Comparison of ENCODE assay signal across 30 cellular contexts in genomic region chr15:31159837-31160236, GRCh38. TPM values are rescaled to one million over a fixed set of nuclear protein-coding genes. Genes with fewer than 3 reads are reported as not detected.
DNase-seq lines count a peak whose midpoint lies in the region; ATAC-seq and TF ChIP-seq lines count a peak whose summit lies in the region.
"Had no signal": no experiment of that assay in that cellular context is flagged by ENCODE, and none has a peak within 500 bp of the region (broad histone marks: within the 10 kb centered on the region; RNA-seq: fewer than 3 reads in every experiment).

No MANE protein-coding gene starts in this region.

- H3K4me2 ChIP-seq in GM23248 (ENCODE audit: unreplicated experiment) = no peak overlapping the region

- TF ChIP-seq CTCF in VCaP (conservative IDR thresholded peaks at IDR 0.05) = no peak
- no peak for TF ChIP-seq CTCF in liver (IDR thresholded peaks at IDR 0.05; ENCODE audit: low read depth, low read length, missing input control)
- TF ChIP-seq CTCF in spleen (IDR thresholded peaks at IDR 0.05 in 8 of 11, conservative IDR thresholded peaks at IDR 0.05 in 3 of 11) = no peak

- H3F3A ChIP-seq in GM23248 (ENCODE audit: insufficient read depth) = no peaks in the 10 kb centered on the region

- intact Hi-C loops in spleen (cut with DNase I; ENCODE audit: low total_unique reads) = no loop called here

- peak overlapping the region; percentile 53 for H3K27ac ChIP-seq in VCaP
- H3K27ac ChIP-seq in liver (ENCODE audit: low read depth in 1 of 2, low read length in 2 of 2) = peak overlapping the region; percentile 93 to 96
- H3K27ac ChIP-seq in spleen = no peak overlapping the region
- no peak overlapping the region for H3K27ac ChIP-seq in GM23248
- H3K27ac ChIP-seq: SJCRH30 had no signal

- no peaks in the 10 kb centered on the region for H3K9me3 Mint-ChIP-seq in activated naive CD8-positive, alpha-beta T cell treated with anti-CD3 and anti-CD28 coated beads, Interleukin-2, amount 50 U/mL, for 24 hours
- no peaks in the 10 kb centered on the region for H3K9me3 Mint-ChIP-seq in activated naive CD8-positive, alpha-beta T cell treated with anti-CD3 and anti-CD28 coated beads for 36 hours
- H3K9me3 Mint-ChIP-seq: CD8-positive, alpha-beta memory T cell had no signal

- H2AFZ ChIP-seq in GM23248 = no peak overlapping the region

- in situ Hi-C loops in GM23248 (cut with MboI) = no loop called here

- H3K9ac ChIP-seq in liver (ENCODE audit: low read depth in 1 of 2, low read length in 2 of 2) = peak overlapping the region in 1 of 2 donors; percentile 65
- H3K9ac ChIP-seq in GM23248 = no peak overlapping the region

- H3K9me3 ChIP-seq in liver (ENCODE audit: control insufficient read depth in 4 of 4, low read length in 3 of 4) (no peaks in the 10 kb centered on the region), spleen (no peaks in the 10 kb centered on the region), GM23248 (ENCODE audit: low read depth) (no peaks in the 10 kb centered on the region)
- H3K9me3 ChIP-seq: BE2C, SJCRH30 had no signal

- peak; percentile 31 for ATAC-seq in activated naive CD8-positive, alpha-beta T cell treated with anti-CD3 and anti-CD28 coated beads, Interleukin-2, amount 50 U/mL, for 24 hours
- ATAC-seq: GM12878, K562 had no signal

- H3K79me2 ChIP-seq in GM23248 (ENCODE audit: insufficient read depth) = no peaks in the 10 kb centered on the region

- no peaks in the 10 kb centered on the region for H3K36me3 ChIP-seq in liver (ENCODE audit: control insufficient read depth in 4 of 4, insufficient read depth in 3 of 4, low read depth in 1 of 4, low read length in 3 of 4)
- no peaks in the 10 kb centered on the region for H3K36me3 ChIP-seq in spleen
- H3K36me3 ChIP-seq in GM23248 (ENCODE audit: low read depth) = no peaks in the 10 kb centered on the region
- H3K36me3 ChIP-seq: BE2C, SJCRH30 had no signal

- 87% methylated on average over 6 of the region's 6 CpGs for WGBS in liver
- 88 to 100% (median 91%) methylated on average over 3 to 6 of the region's 6 CpGs for WGBS in spleen, 5 donors
- 39 to 52% methylated on average over 6 of the region's 6 CpGs for WGBS in GM23248 (ENCODE audit: low coverage in 1 of 2, low lambda C conversion rate in 2 of 2, missing lambda C conversion rate in 2 of 2), 2 experiments

- TF ChIP-seq POLR2A in spleen (IDR thresholded peaks at IDR 0.05) = no peak

- no peak for DNase-seq in activated naive CD8-positive, alpha-beta T cell treated with anti-CD3 and anti-CD28 coated beads, Interleukin-2, amount 50 U/mL, for 24 hours
- DNase-seq in activated naive CD8-positive, alpha-beta T cell treated with anti-CD3 and anti-CD28 coated beads for 36 hours = no peak
- DNase-seq in spleen = peak; percentile 23
- DNase-seq in pons (ENCODE audit: low spot score) = no peak
- DNase-seq in GM23248 = no peak
- DNase-seq: 8988T; ACHN; CD8-positive, alpha-beta memory T cell; DMS 273 treated with DMSO at 0.1 percent for 48 hours; DMS79; EL; GDM1; MV-4-11; NCI-H1105; NCI-H1436 treated with DMSO at 0.1 percent for 48 hours; NCI-H187 treated with DMSO at 0.1 percent for 48 hours; NCI-H2171 treated with DMSO at 0.1 percent for 48 hours; NCI-H345; NCI-H510A treated with DMSO at 0.1 percent for 48 hours; NCI-H748 treated with DMSO at 0.1 percent for 48 hours; SJCRH30 had no signal

- H4K20me1 ChIP-seq in GM23248 (ENCODE audit: insufficient read depth) = no peaks in the 10 kb centered on the region

- H3K27me3 ChIP-seq in liver (ENCODE audit: control insufficient read depth in 4 of 4, insufficient read depth in 4 of 4, low read length in 3 of 4) (no peaks in the 10 kb centered on the region), spleen (replicated peaks in 1 of 7) (peaks cover 0 to 9% (median 0%) of the 10 kb centered on the region in 7 donors), GM23248 (replicated peaks; ENCODE audit: insufficient read depth) (peaks cover 16% of the 10 kb centered on the region; the same call in 1 of the 2 replicates)
- H3K27me3 ChIP-seq: BE2C, SJCRH30 had no signal

- no peak overlapping the region for H3K4me3 Mint-ChIP-seq in activated naive CD8-positive, alpha-beta T cell treated with anti-CD3 and anti-CD28 coated beads, Interleukin-2, amount 50 U/mL, for 24 hours
- no peak overlapping the region for H3K4me3 Mint-ChIP-seq in activated naive CD8-positive, alpha-beta T cell treated with anti-CD3 and anti-CD28 coated beads for 36 hours
- H3K4me3 Mint-ChIP-seq: CD14-positive monocyte; CD8-positive, alpha-beta memory T cell had no signal

- no peak for TF ChIP-seq RAD21 in liver (IDR thresholded peaks at IDR 0.05)

- no peaks in the 10 kb centered on the region for H3K4me1 Mint-ChIP-seq in activated naive CD8-positive, alpha-beta T cell treated with anti-CD3 and anti-CD28 coated beads, Interleukin-2, amount 50 U/mL, for 24 hours
- no peaks in the 10 kb centered on the region for H3K4me1 Mint-ChIP-seq in activated naive CD8-positive, alpha-beta T cell treated with anti-CD3 and anti-CD28 coated beads for 36 hours
- H3K4me1 Mint-ChIP-seq: CD14-positive monocyte had no signal

- peaks cover 3% of the 10 kb centered on the region for H3K27me3 Mint-ChIP-seq in activated naive CD8-positive, alpha-beta T cell treated with anti-CD3 and anti-CD28 coated beads, Interleukin-2, amount 50 U/mL, for 24 hours
- H3K27me3 Mint-ChIP-seq in activated naive CD8-positive, alpha-beta T cell treated with anti-CD3 and anti-CD28 coated beads for 36 hours = no peaks in the 10 kb centered on the region

- H3K9me2 ChIP-seq in GM23248 (ENCODE audit: insufficient read depth) = no peaks in the 10 kb centered on the region

- H3K27ac Mint-ChIP-seq in activated naive CD8-positive, alpha-beta T cell treated with anti-CD3 and anti-CD28 coated beads, Interleukin-2, amount 50 U/mL, for 24 hours = no peak overlapping the region
- no peak overlapping the region for H3K27ac Mint-ChIP-seq in activated naive CD8-positive, alpha-beta T cell treated with anti-CD3 and anti-CD28 coated beads for 36 hours

- no peaks in the 10 kb centered on the region for H3K36me3 Mint-ChIP-seq in activated naive CD8-positive, alpha-beta T cell treated with anti-CD3 and anti-CD28 coated beads, Interleukin-2, amount 50 U/mL, for 24 hours (ENCODE audit: low read depth)
- no peaks in the 10 kb centered on the region for H3K36me3 Mint-ChIP-seq in activated naive CD8-positive, alpha-beta T cell treated with anti-CD3 and anti-CD28 coated beads for 36 hours
- H3K36me3 Mint-ChIP-seq: CD14-positive monocyte; CD8-positive, alpha-beta memory T cell had no signal

- H3K4me1 ChIP-seq in liver (ENCODE audit: control insufficient read depth in 4 of 4, insufficient read depth in 4 of 4, low read length in 3 of 4) = peaks cover 10 to 76% (median 50%) of the 10 kb centered on the region in 4 donors
- H3K4me1 ChIP-seq in spleen = no peaks in the 10 kb centered on the region
- H3K4me1 ChIP-seq in GM23248 (ENCODE audit: insufficient read depth) = no peaks in the 10 kb centered on the region
- H3K4me1 ChIP-seq: BE2C, SJCRH30 had no signal

- H3K4me3 ChIP-seq in liver (ENCODE audit: low read depth in 1 of 3, low read length in 3 of 3) = no peak overlapping the region
- no peak overlapping the region for H3K4me3 ChIP-seq in spleen
- H3K4me3 ChIP-seq in GM23248 = no peak overlapping the region
- H3K4me3 ChIP-seq: GM12878, K562, SJCRH30 had no signal

TF ChIP-seq in liver, 16 proteins besides CTCF, POLR2A, EP300 and RAD21 (continues in another document):
- TF ChIP-seq, protein P1, sequence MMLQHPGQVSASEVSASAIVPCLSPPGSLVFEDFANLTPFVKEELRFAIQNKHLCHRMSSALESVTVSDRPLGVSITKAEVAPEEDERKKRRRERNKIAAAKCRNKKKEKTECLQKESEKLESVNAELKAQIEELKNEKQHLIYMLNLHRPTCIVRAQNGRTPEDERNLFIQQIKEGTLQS (IDR thresholded peaks at IDR 0.05) = no peak
- TF ChIP-seq YY1 (IDR thresholded peaks at IDR 0.05) (no peak), TAF1 (conservative IDR thresholded peaks at IDR 0.05) (no peak), HNF4G (IDR thresholded peaks at IDR 0.05) (no peak), EGR1 (IDR thresholded peaks at IDR 0.05; ENCODE audit: low read depth in 2 of 2) (no peak), RXRA (IDR thresholded peaks at IDR 0.05) (no peak), SP1 (IDR thresholded peaks at IDR 0.05) (no peak), GABPA (IDR thresholded peaks at IDR 0.05 in 1 of 2, conservative IDR thresholded peaks at IDR 0.05 in 1 of 2) (no peak), JUND (IDR thresholded peaks at IDR 0.05) (no peak), FOXA1 (IDR thresholded peaks at IDR 0.05) (no peak)
- TF ChIP-seq, protein P2, sequence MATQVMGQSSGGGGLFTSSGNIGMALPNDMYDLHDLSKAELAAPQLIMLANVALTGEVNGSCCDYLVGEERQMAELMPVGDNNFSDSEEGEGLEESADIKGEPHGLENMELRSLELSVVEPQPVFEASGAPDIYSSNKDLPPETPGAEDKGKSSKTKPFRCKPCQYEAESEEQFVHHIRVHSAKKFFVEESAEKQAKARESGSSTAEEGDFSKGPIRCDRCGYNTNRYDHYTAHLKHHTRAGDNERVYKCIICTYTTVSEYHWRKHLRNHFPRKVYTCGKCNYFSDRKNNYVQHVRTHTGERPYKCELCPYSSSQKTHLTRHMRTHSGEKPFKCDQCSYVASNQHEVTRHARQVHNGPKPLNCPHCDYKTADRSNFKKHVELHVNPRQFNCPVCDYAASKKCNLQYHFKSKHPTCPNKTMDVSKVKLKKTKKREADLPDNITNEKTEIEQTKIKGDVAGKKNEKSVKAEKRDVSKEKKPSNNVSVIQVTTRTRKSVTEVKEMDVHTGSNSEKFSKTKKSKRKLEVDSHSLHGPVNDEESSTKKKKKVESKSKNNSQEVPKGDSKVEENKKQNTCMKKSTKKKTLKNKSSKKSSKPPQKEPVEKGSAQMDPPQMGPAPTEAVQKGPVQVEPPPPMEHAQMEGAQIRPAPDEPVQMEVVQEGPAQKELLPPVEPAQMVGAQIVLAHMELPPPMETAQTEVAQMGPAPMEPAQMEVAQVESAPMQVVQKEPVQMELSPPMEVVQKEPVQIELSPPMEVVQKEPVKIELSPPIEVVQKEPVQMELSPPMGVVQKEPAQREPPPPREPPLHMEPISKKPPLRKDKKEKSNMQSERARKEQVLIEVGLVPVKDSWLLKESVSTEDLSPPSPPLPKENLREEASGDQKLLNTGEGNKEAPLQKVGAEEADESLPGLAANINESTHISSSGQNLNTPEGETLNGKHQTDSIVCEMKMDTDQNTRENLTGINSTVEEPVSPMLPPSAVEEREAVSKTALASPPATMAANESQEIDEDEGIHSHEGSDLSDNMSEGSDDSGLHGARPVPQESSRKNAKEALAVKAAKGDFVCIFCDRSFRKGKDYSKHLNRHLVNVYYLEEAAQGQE (IDR thresholded peaks at IDR 0.05) = no peak

RNA-seq across cellular contexts. Expression of gene TRPM1, which starts 58.3 kb away (rescaled TPM):
- total RNA-seq in activated naive CD8-positive, alpha-beta T cell treated with anti-CD3 and anti-CD28 coated beads for 36 hours = not detected
- total RNA-seq in liver (not detected), spleen (not detected)
- polyA plus RNA-seq in liver (not detected), spleen (under 1 TPM in 2 of 3 donors, not detected in 1; 0.06 to 0.42 TPM), GM23248 (2016; fragmentation: Nextera tagmentation; extraction: Ambion mirVana) (not detected in 2 replicates)
- total RNA-seq in GM23248 (2014; rRNA removed; shearing (Covaris generic)) = not detected in 2 replicates
- total RNA-seq: CD8-positive, alpha-beta memory T cell; HT1080; K562; LHCN-M2; MCF 10A had no signal

Comparison
In these comparisons a context has a peak if more than half of its experiments do, and no peak if none do; other contexts are left out.
1. H3K27ac ChIP-seq: peak in VCaP (single experiment) and liver (2 of 2); none in spleen (0 of 8) and GM23248 (single experiment).